In the genomic region with DNA sequence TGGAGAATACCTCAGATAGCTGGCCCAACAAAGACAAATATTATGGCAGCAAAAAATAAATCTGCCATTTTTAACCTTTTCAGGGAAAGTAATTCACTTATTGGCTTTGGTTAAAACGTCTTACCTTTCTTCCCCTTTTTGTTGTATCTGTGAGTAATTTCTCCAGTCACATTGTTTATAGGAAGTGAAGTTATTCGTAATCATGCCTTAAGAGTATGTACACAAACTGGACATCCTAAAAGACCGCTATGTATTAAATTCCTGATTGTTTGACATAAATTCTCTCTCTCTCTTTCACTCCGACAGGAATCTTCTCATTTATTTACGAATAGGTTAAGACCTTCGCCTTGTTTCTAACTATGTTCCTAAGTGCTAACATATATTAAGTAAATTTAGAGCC, we compare ENCODE assay signal across 6 cellular contexts.
"Had no signal": no experiment of that assay in that cellular context is flagged by ENCODE, and none has a peak within 500 bp of the region (broad histone marks: within the 10 kb centered on the region; RNA-seq: fewer than 3 reads in every experiment).

No MANE protein-coding gene starts in this region.

- H3K9ac ChIP-seq: KMS-11 had no signal

- ATAC-seq: HepG2, K562 had no signal

- H3K27ac ChIP-seq: HL-60, KMS-11 had no signal

- H3K4me2 ChIP-seq: KMS-11 had no signal

- DNase-seq: KBM-7, KG1 had no signal

- H3K4me3 ChIP-seq: K562 had no signal
